Comparison of ENCODE assay signal across 22 cellular contexts in the genomic region with DNA sequence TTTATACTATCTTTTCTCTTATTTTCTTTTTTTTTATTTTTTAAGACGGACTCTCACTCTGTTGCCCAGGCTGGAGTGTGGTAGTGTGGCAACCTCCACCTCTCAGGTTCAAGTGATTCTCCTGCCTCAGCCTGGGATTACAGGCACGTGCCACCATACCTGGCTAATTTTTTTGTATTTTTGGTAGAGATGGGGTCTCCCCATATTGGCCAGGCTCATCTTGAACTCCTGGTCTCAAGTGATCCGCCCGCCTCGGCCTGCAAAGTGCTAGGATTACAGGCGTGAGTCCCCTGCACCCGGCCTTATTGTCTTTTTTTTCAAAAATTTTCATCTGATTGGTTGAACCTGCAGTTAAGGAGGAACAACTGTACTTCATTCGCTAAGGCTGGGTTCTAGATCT.
"Had no signal": no experiment of that assay in that cellular context is flagged by ENCODE, and none has a peak within 500 bp of the region (broad histone marks: within the 10 kb centered on the region; RNA-seq: fewer than 3 reads in every experiment).

No MANE protein-coding gene starts in this region.

- H3K27me3 ChIP-seq: cardiac muscle cell, esophagus squamous epithelium, ovary, upper lobe of right lung had no signal

- H3K9me3 ChIP-seq: esophagus squamous epithelium, ovary, thoracic aorta, upper lobe of right lung had no signal

- H3K27ac Mint-ChIP-seq: activated B cell treated with CpG ODN at 0.5 μM for 24 hours; activated naive CD8-positive, alpha-beta T cell; progenitor cell of endocrine pancreas had no signal

- ATAC-seq: left ventricle myocardium superior; stimulated activated naive CD8-positive, alpha-beta T cell treated with anti-CD3 and anti-CD28 coated beads, Interleukin-15, Interleukin-2, amounts not matched to agents 100 U/mL and 50 U/mL, for 24 hours; upper lobe of right lung had no signal

- DNase-seq: activated B cell treated with CpG ODN at 0.5 μM for 24 hours; activated CD4-positive, alpha-beta T cell treated with anti-CD3 and anti-CD28 coated beads, Interleukin-2, amount 50 U/mL, for 1 hour; activated effector memory CD4-positive, alpha-beta T cell treated with Interleukin-2 at 50 U/mL for 16 hours; activated naive CD4-positive, alpha-beta T cell treated with Interleukin-2 at 50 U/mL for 16 hours; activated T-cell treated with anti-CD3 and anti-CD28 coated beads for 4 hours; aorta; cortex of kidney; esophagus squamous epithelium; foreskin melanocyte; left ventricle myocardium superior; mammary epithelial cell; ovary; stimulated activated CD4-positive, alpha-beta T cell treated with anti-CD3 and anti-CD28 coated beads, Interleukin-2, amount 100 ng/mL, for 48 hours; stimulated activated naive CD8-positive, alpha-beta T cell treated with anti-CD3 and anti-CD28 coated beads, Interleukin-15, Interleukin-2, amounts not matched to agents 100 U/mL and 50 U/mL, for 24 hours; T-helper 2 cell; upper lobe of right lung had no signal

- H3K36me3 ChIP-seq: cardiac muscle cell, ovary, thoracic aorta had no signal

- H3K9me3 Mint-ChIP-seq: activated B cell treated with CpG ODN at 0.5 μM for 24 hours, brain had no signal

- H3K4me3 ChIP-seq: cardiac muscle cell, esophagus squamous epithelium, ovary, thoracic aorta, upper lobe of right lung had no signal

- H3K27me3 Mint-ChIP-seq: activated B cell treated with CpG ODN at 0.5 μM for 24 hours; activated naive CD8-positive, alpha-beta T cell; brain; progenitor cell of endocrine pancreas had no signal

- H3K4me1 Mint-ChIP-seq: activated B cell treated with CpG ODN at 0.5 μM for 24 hours had no signal

- H3K4me3 Mint-ChIP-seq: activated B cell treated with CpG ODN at 0.5 μM for 24 hours; activated naive CD8-positive, alpha-beta T cell; brain had no signal

- H3K27ac ChIP-seq: epithelial cell of prostate, ovary, upper lobe of right lung had no signal
